ENCODE assay signal across 8 cellular contexts in genomic region chr18:48832961-48833700, GRCh38.
DNase-seq lines count a peak whose midpoint lies in the region; ATAC-seq and TF ChIP-seq lines count a peak whose summit lies in the region.

No MANE protein-coding gene starts in this region.

- no peak for TF ChIP-seq CTCF in ascending aorta (IDR thresholded peaks at IDR 0.05)

- peak; percentile 94 for ATAC-seq in left colon

- H3K9me3 ChIP-seq in ascending aorta = no peaks in the 10 kb centered on the region

- H3K27me3 ChIP-seq in ascending aorta (no peaks in the 10 kb centered on the region), H7 (ENCODE audit: control insufficient read depth, insufficient read depth, low read length) (no peaks in the 10 kb centered on the region)

- intact Hi-C loops in ascending aorta (cut with DNase I) = no loop called here
- intact Hi-C loops in left colon (cut with DNase I, micrococcal nuclease) = no loop called here

- H3K4me1 ChIP-seq in ascending aorta = peaks cover 13 to 58% of the 10 kb centered on the region in 2 donors

- H3K4me3 ChIP-seq in ascending aorta (peak overlapping the region in 1 of 2 donors; percentile 4), H7 (ENCODE audit: insufficient read depth, low read depth, low read length) (no peak overlapping the region)

- peak overlapping the region; percentile 51 to 52 for H3K27ac ChIP-seq in ascending aorta

- H3K36me3 ChIP-seq in ascending aorta = no peaks in the 10 kb centered on the region
- H3K36me3 ChIP-seq in H7 (replicated peaks; ENCODE audit: control insufficient read depth, insufficient read depth, low read length) = no peaks in the 10 kb centered on the region

- DNase-seq in activated CD4-positive, CD25-positive, alpha-beta regulatory T cell treated with anti-CD3 and anti-CD28 coated beads, Interleukin-2, amount 50 U/mL, for 72 hours = peak; percentile 44
- DNase-seq in activated CD4-positive, CD25-positive, alpha-beta regulatory T cell (lab: John Stamatoyannopoulos, UW) = no peak
- DNase-seq in NOMO-1 treated with dmso at 0.1 percent for 144 hours (lab: John Stamatoyannopoulos, UW; ENCODE audit: unreplicated experiment) (peak; percentile 14), ascending aorta (ENCODE audit: low spot score in 2 of 2) (peak in 1 of 2 donors; percentile 76), left colon (peak; percentile 65 to 68), ureter (ENCODE audit: low spot score) (peak; percentile 47), DMS53 (lab: John Stamatoyannopoulos, UW) (no peak), H7 (no peak)

Comparison
In these comparisons a context has a peak if more than half of its experiments do, and no peak if none do; other contexts are left out.
1. DNase-seq: peak in activated CD4-positive, CD25-positive, alpha-beta regulatory T cell treated with anti-CD3 and anti-CD28 coated beads, Interleukin-2, amount 50 U/mL, for 72 hours (single experiment), NOMO-1 treated with dmso at 0.1 percent for 144 hours (single experiment), left colon (2 of 2) and ureter (single experiment); none in activated CD4-positive, CD25-positive, alpha-beta regulatory T cell (0 of 4), DMS53 (single experiment) and H7 (single experiment).